ENCODE assay signal across 21 cellular contexts in genomic region chr5:138695781-138696180, GRCh38.
"Had no signal": no experiment of that assay in that cellular context is flagged by ENCODE, and none has a peak within 500 bp of the region (broad histone marks: within the 10 kb centered on the region; RNA-seq: fewer than 3 reads in every experiment).

No MANE protein-coding gene starts in this region.

- H3K36me3 Mint-ChIP-seq: natural killer cell treated with Interleukin-12 subunit alpha and Interleukin-12 subunit beta and Interleukin-15 and Interleukin-18, amount 100 ng/mL, for 72 hours; stimulated activated effector memory CD8-positive, alpha-beta T cell treated with anti-CD3 and anti-CD28 coated beads, Interleukin-12 subunit alpha, Interleukin-12 subunit beta, amount 100 ng/mL, for 72 hours; type B pancreatic cell had no signal

- H3K4me3 Mint-ChIP-seq: natural killer cell treated with Interleukin-12 subunit alpha and Interleukin-12 subunit beta and Interleukin-15 and Interleukin-18, amount 100 ng/mL, for 72 hours; neural crest cell; stimulated activated effector memory CD8-positive, alpha-beta T cell treated with anti-CD3 and anti-CD28 coated beads, Interleukin-12 subunit alpha, Interleukin-12 subunit beta, amount 100 ng/mL, for 72 hours; type B pancreatic cell had no signal

- H3K27me3 ChIP-seq: esophagus muscularis mucosa, stomach, testis, tibial artery had no signal

- H3K36me3 ChIP-seq: esophagus muscularis mucosa, left ventricle myocardium inferior, lower lobe of right lung, stomach, tibial artery had no signal

- H3K9ac ChIP-seq: parathyroid adenoma had no signal

- DNase-seq: effector memory CD4-positive, alpha-beta T cell; foreskin melanocyte; glutamatergic neuron; hippocampal formation; left ventricle myocardium inferior; lower lobe of right lung; stimulated activated CD4-positive, alpha-beta T cell treated with anti-CD3 and anti-CD28 coated beads, Interleukin-2, amount 100 ng/mL, for 24 hours; stimulated activated CD4-positive, alpha-beta T cell treated with anti-CD3 and anti-CD28 coated beads, Interleukin-4, amount 100 ng/mL, for 24 hours; stimulated activated naive CD4-positive, alpha-beta T cell treated with Interleukin-2 at 50 U/mL for 16 hours; stomach; testis; tibial artery had no signal

- H3K4me1 ChIP-seq: lower lobe of right lung, testis, tibial artery had no signal

- H2AFZ ChIP-seq: parathyroid adenoma had no signal

- H3K79me2 ChIP-seq: parathyroid adenoma had no signal

- H3K27ac Mint-ChIP-seq: natural killer cell treated with Interleukin-12 subunit alpha and Interleukin-12 subunit beta and Interleukin-15 and Interleukin-18, amount 100 ng/mL, for 72 hours; progenitor cell of endocrine pancreas; stimulated activated effector memory CD8-positive, alpha-beta T cell treated with anti-CD3 and anti-CD28 coated beads, Interleukin-12 subunit alpha, Interleukin-12 subunit beta, amount 100 ng/mL, for 72 hours; type B pancreatic cell had no signal

- H3K9me3 Mint-ChIP-seq: natural killer cell treated with Interleukin-12 subunit alpha and Interleukin-12 subunit beta and Interleukin-15 and Interleukin-18, amount 100 ng/mL, for 72 hours; neural crest cell; stimulated activated effector memory CD8-positive, alpha-beta T cell treated with anti-CD3 and anti-CD28 coated beads, Interleukin-12 subunit alpha, Interleukin-12 subunit beta, amount 100 ng/mL, for 72 hours; type B pancreatic cell had no signal

- H3K27me3 Mint-ChIP-seq: progenitor cell of endocrine pancreas, type B pancreatic cell had no signal

- H3K27ac ChIP-seq: coronary artery, esophagus muscularis mucosa, left ventricle myocardium inferior, lower lobe of right lung, parathyroid adenoma, stomach, testis, tibial artery had no signal

- H3K4me3 ChIP-seq: coronary artery, esophagus muscularis mucosa, left ventricle myocardium inferior, lower lobe of right lung, stomach, testis, tibial artery had no signal

- ATAC-seq: lower lobe of right lung; natural killer cell treated with Interleukin-12 subunit alpha and Interleukin-12 subunit beta and Interleukin-15 and Interleukin-18, amount 100 ng/mL, for 72 hours; sciatic nerve; stimulated activated effector memory CD8-positive, alpha-beta T cell treated with anti-CD3 and anti-CD28 coated beads, Interleukin-12 subunit alpha, Interleukin-12 subunit beta, amount 100 ng/mL, for 72 hours had no signal

- H3K9me3 ChIP-seq: esophagus muscularis mucosa, left ventricle myocardium inferior, lower lobe of right lung, stomach, testis, tibial artery had no signal
